ENCODE assay signal across 21 cellular contexts in genomic region chr10:69153227-69153626, GRCh38.
"Had no signal": no experiment of that assay in that cellular context is flagged by ENCODE, and none has a peak within 500 bp of the region (broad histone marks: within the 10 kb centered on the region; RNA-seq: fewer than 3 reads in every experiment).

No MANE protein-coding gene starts in this region.

- H3K27ac ChIP-seq: SJSA1, SK-N-MC had no signal

- FAIRE-seq: RCC 7860 had no signal

- DNase-seq: KBM-7, NCI-H1092, NCI-H1105 treated with DMSO at 0.1 percent for 48 hours, NCI-H1417 treated with DMSO at 0.1 percent for 48 hours, NCI-H146, NCI-H1694 treated with DMSO at 0.1 percent for 48 hours, NCI-H1930, NCI-H2081, NCI-H2107, NCI-H2227 treated with DMSO at 0.1 percent for 48 hours, NCI-H510A, NCI-H524 treated with DMSO at 0.1 percent for 48 hours, NCI-H69, NCI-H774, Right ventricle myocardium superior, RPMI8226, SIG-M5 had no signal

- H3K9me3 Mint-ChIP-seq: IgD-negative memory B cell had no signal

- H3K27ac Mint-ChIP-seq: IgD-negative memory B cell had no signal

- H3K27me3 ChIP-seq: SJSA1 had no signal

- H3K4me1 ChIP-seq: SJSA1 had no signal

- H3K4me3 ChIP-seq: SJSA1, SK-N-MC had no signal

- H3K27me3 Mint-ChIP-seq: IgD-negative memory B cell had no signal

- H3K4me3 Mint-ChIP-seq: IgD-negative memory B cell had no signal
